ENCODE assay signal across 8 cellular contexts in genomic region chr19:33373701-33374405, GRCh38. TPM values are rescaled to one million over a fixed set of nuclear protein-coding genes. Genes with fewer than 3 reads are reported as not detected.
DNase-seq lines count a peak whose midpoint lies in the region; ATAC-seq, FAIRE-seq and TF ChIP-seq lines count a peak whose summit lies in the region.

Gene CEBPG, plus strand, starts transcription at chr19:33373709. Its CDS starts 5,531 bp downstream, at chr19:33379240.

- H3K4me1 ChIP-seq in A673 (ENCODE audit: insufficient read depth, low read length, poor library complexity, severe bottlenecking) (peaks cover 20% of the 10 kb centered on the region), endocrine pancreas (ENCODE audit: control insufficient read depth, insufficient read depth, low read length) (no peaks in the 10 kb centered on the region)

- H3K36me3 Mint-ChIP-seq in activated CD4-positive, alpha-beta T cell treated with anti-CD3 and anti-CD28 coated beads, Interleukin-2, amount 10 ng/mL, durations not matched to agents 7 days and 5 days (ENCODE audit: low read depth) = peaks cover 8% of the 10 kb centered on the region
- H3K36me3 Mint-ChIP-seq in mesothelial cell of epicardium = peaks cover under 1% of the 10 kb centered on the region

- TF ChIP-seq POLR2A in GM12892 (IDR thresholded peaks at IDR 0.05; ENCODE audit: low read depth, low read length) = peak; percentile 90

- H3K4me1 Mint-ChIP-seq in activated CD4-positive, alpha-beta T cell treated with anti-CD3 and anti-CD28 coated beads, Interleukin-2, amount 10 ng/mL, durations not matched to agents 7 days and 5 days = peaks cover 49% of the 10 kb centered on the region
- peaks cover 19% of the 10 kb centered on the region for H3K4me1 Mint-ChIP-seq in mesothelial cell of epicardium

- no peak for FAIRE-seq in GM12892 (lab: Jason Lieb, UNC)

- no peaks in the 10 kb centered on the region for H3K9me3 Mint-ChIP-seq in activated CD4-positive, alpha-beta T cell treated with anti-CD3 and anti-CD28 coated beads, Interleukin-2, amount 10 ng/mL, durations not matched to agents 7 days and 5 days
- H3K9me3 Mint-ChIP-seq in mesothelial cell of epicardium = no peaks in the 10 kb centered on the region

- ATAC-seq in HG02678 (IDR thresholded peaks at IDR 0.05; ENCODE audit: unreplicated experiment) = peak; percentile 45
- ATAC-seq in stimulated activated naive CD8-positive, alpha-beta T cell treated with anti-CD3 and anti-CD28 coated beads, Interleukin-15, Interleukin-2, amounts not matched to agents 100 U/mL and 50 U/mL, for 24 hours = peak; percentile 37

- H3K4me3 ChIP-seq in A673 (ENCODE audit: low read depth, low read length, poor library complexity, severe bottlenecking) = peak within 1 kb of the TSS; percentile 59
- H3K4me3 ChIP-seq in endocrine pancreas (ENCODE audit: control insufficient read depth, insufficient read depth, low read length) = peak within 1 kb of the TSS; percentile 88

- H3K9me3 ChIP-seq in A673 (ENCODE audit: low read depth, low read length, poor library complexity, severe bottlenecking) (no peaks in the 10 kb centered on the region), endocrine pancreas (ENCODE audit: control insufficient read depth, low read length) (no peaks in the 10 kb centered on the region)

- H3K27me3 ChIP-seq in A673 (replicated peaks; ENCODE audit: insufficient read depth, low read depth, low read length, poor library complexity) = no peaks in the 10 kb centered on the region
- no peaks in the 10 kb centered on the region for H3K27me3 ChIP-seq in endocrine pancreas (ENCODE audit: control insufficient read depth, insufficient read depth, low read length)

- H3K4me3 Mint-ChIP-seq in activated CD4-positive, alpha-beta T cell treated with anti-CD3 and anti-CD28 coated beads, Interleukin-2, amount 10 ng/mL, durations not matched to agents 7 days and 5 days = peak within 1 kb of the TSS; percentile 86
- peak within 1 kb of the TSS; percentile 75 for H3K4me3 Mint-ChIP-seq in mesothelial cell of epicardium

- no peaks in the 10 kb centered on the region for H3K27me3 Mint-ChIP-seq in activated CD4-positive, alpha-beta T cell treated with anti-CD3 and anti-CD28 coated beads, Interleukin-2, amount 10 ng/mL, durations not matched to agents 7 days and 5 days
- H3K27me3 Mint-ChIP-seq in mesothelial cell of epicardium (ENCODE audit: low read depth) = no peaks in the 10 kb centered on the region

- CTCF ChIA-PET in A673 (lab: Charles Lee) = interaction anchor here (0.6 kb wide), 2 partner anchors 10 to 20 kb away, joined by 3 read pairs; no protein-coding TSS in a partner anchor
- CTCF ChIA-PET in activated CD4-positive, alpha-beta T cell treated with anti-CD3 and anti-CD28 coated beads, Interleukin-2, amount 10 ng/mL, durations not matched to agents 7 days and 5 days (lab: Charles Lee) = interaction anchor here (0.6 to 1.5 kb wide), 5 partner anchors 11 to 404 kb away, joined by 3 to 4 read pairs (median 4); no protein-coding TSS in a partner anchor

- TF ChIP-seq CTCF in A673 (conservative IDR thresholded peaks at IDR 0.05; ENCODE audit: low read depth, low read length) (no peak), mesothelial cell of epicardium (IDR thresholded peaks at IDR 0.05; ENCODE audit: unreplicated experiment) (no peak)

- H3K36me3 ChIP-seq in A673 (ENCODE audit: insufficient read depth, low read length, poor library complexity, severe bottlenecking) (peaks cover 2% of the 10 kb centered on the region), endocrine pancreas (ENCODE audit: control insufficient read depth, insufficient read depth, low read length) (no peaks in the 10 kb centered on the region)

- POLR2A ChIA-PET in A673 (lab: Charles Lee; ENCODE audit: low non-redundant PET) = interaction anchor here (0.6 to 0.9 kb wide), 8 partner anchors 18 to 1092 kb away, joined by 3 to 5 read pairs (median 4); no protein-coding TSS in a partner anchor
- POLR2A ChIA-PET in activated CD4-positive, alpha-beta T cell treated with anti-CD3 and anti-CD28 coated beads, Interleukin-2, amount 10 ng/mL, durations not matched to agents 7 days and 5 days (lab: Charles Lee) = interaction anchor here (0.6 kb wide), 2 partner anchors 31 to 733 kb away, joined by 3 to 4 read pairs; no protein-coding TSS in a partner anchor

- intact Hi-C loops in A673 (cut with micrococcal nuclease; ENCODE audit: unreplicated experiment) = no loop called here

- peak within 1 kb of the TSS; percentile 98 for H3K9ac ChIP-seq in endocrine pancreas (ENCODE audit: control insufficient read depth, insufficient read depth, low read length)

- no TSS peak for BruUV-seq in A673 (replicated peaks; lab: Mats Ljungman, UMichigan)

- peak within 1 kb of the TSS; percentile 92 for H3K27ac Mint-ChIP-seq in activated CD4-positive, alpha-beta T cell treated with anti-CD3 and anti-CD28 coated beads, Interleukin-2, amount 10 ng/mL, durations not matched to agents 7 days and 5 days
- peak within 1 kb of the TSS; percentile 87 for H3K27ac Mint-ChIP-seq in mesothelial cell of epicardium

- DNase-seq in A673 (ENCODE audit: low spot score) = peak; percentile 62
- DNase-seq in GM12892 (ENCODE audit: insufficient read length) = no peak
- peak; percentile 28 for DNase-seq in NCI-H1092 treated with DMSO at 0.1 percent for 48 hours (lab: John Stamatoyannopoulos, UW)
- peak; percentile 55 for DNase-seq in activated CD4-positive, alpha-beta T cell treated with anti-CD3 and anti-CD28 coated beads, Interleukin-2, amount 10 ng/mL, durations not matched to agents 7 days and 5 days
- peak in 1 of 2 experiments; percentile 73 for DNase-seq in mesothelial cell of epicardium (ENCODE audit: low spot score in 2 of 2, unreplicated experiment in 2 of 2)
- DNase-seq in stimulated activated naive CD8-positive, alpha-beta T cell treated with anti-CD3 and anti-CD28 coated beads, Interleukin-15, Interleukin-2, amounts not matched to agents 100 U/mL and 50 U/mL, for 24 hours = peak; percentile 69

- H3K27ac ChIP-seq in A673 (ENCODE audit: low read depth, low read length, poor library complexity, severe bottlenecking) = peak within 1 kb of the TSS; percentile 100

RNA-seq across cellular contexts. Expression of gene CEBPG, which starts in this region (rescaled TPM):
- total RNA-seq in A673 (2021) (48.6 and 50.5 TPM in 2 replicates), mesothelial cell of epicardium (19.5 to 20.6 TPM (median 19.8 TPM) in 3 replicates)
- polyA plus RNA-seq in GM12892 (2012; ENCODE audit: missing spikeins) = 11.4 TPM
- 10 to 100 TPM; 24.0 to 24.4 TPM for total RNA-seq in activated CD4-positive, alpha-beta T cell treated with anti-CD3 and anti-CD28 coated beads, Interleukin-2, amount 10 ng/mL, durations not matched to agents 7 days and 5 days
